In the genomic region with DNA sequence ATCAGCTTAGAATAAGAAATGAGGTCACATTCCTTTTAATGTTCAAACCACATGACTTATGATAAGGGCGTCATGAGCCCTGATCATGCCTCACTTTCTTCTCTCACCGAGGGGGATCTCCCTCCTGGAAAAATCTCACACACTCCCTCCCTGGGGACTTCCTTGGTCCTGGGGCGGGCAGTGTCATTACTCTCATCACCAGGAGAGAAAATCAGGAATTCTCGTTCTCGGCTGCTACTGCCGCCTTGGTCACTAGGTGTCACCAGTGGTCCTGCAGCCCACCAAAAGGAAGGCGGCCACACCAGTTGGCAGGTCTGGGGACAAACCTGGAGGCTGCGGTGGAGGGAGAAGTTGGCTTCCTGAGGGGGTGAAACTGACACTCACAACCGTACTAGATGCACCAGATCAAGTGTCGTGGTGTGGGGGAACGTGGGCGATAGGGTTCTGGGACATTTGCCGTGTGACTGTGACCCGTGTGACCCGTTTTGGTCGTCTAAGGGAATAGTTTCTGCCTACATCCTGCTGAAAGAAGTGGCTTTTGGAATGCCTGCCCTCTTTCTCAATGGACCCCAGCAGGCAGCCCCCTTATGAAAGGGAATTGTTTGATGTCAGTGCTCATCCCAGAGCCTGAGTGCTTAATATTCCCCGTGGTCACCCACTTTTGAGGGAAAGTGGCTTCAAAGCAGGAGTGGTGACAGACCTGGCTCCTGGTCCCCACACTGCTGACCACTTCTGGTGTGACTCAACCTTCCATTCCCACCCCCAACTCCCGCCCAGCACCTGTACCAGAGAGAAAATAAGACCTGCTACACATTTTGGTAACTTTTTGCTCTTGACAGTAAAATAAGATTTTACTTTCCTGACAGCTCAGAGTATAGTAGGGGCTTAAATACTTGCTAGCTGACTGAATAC, we compare ENCODE assay signal across 8 cellular contexts.
A peak's percentile ranks its signal among the peaks of the same experiment; 100 is the strongest.
DNase-seq lines count a peak whose midpoint lies in the region; ATAC-seq, FAIRE-seq and TF ChIP-seq lines count a peak whose summit lies in the region.

No MANE protein-coding gene starts in this region.

- no peak overlapping the region for H3K27ac ChIP-seq in PC-9

- H3K27me3 ChIP-seq in PC-9 (ENCODE audit: insufficient read depth, low read depth), result peaks cover 29% of the 10 kb centered on the region

- no peaks in the 10 kb centered on the region for H3K9me3 ChIP-seq in PC-9 (ENCODE audit: insufficient read depth, low read depth)

- H3K9me3 Mint-ChIP-seq in activated naive CD4-positive, alpha-beta T cell treated with anti-CD3 and anti-CD28 coated beads, Interleukin-2, amount 10 ng/mL, durations not matched to agents 7 days and 5 days, result no peaks in the 10 kb centered on the region
- H3K9me3 Mint-ChIP-seq in osteocyte (ENCODE audit: unreplicated experiment), result no peaks in the 10 kb centered on the region

- no peak overlapping the region for H3K27ac Mint-ChIP-seq in activated naive CD4-positive, alpha-beta T cell treated with anti-CD3 and anti-CD28 coated beads, Interleukin-2, amount 10 ng/mL, durations not matched to agents 7 days and 5 days
- H3K27ac Mint-ChIP-seq in osteocyte (ENCODE audit: unreplicated experiment), result no peak overlapping the region

- H2AFZ ChIP-seq in PC-9, result no peak overlapping the region

- H3K4me2 ChIP-seq in PC-9, result peak overlapping the region; percentile 46; the same call in 1 of the 2 replicates

- no peaks in the 10 kb centered on the region for H3K36me3 Mint-ChIP-seq in activated naive CD4-positive, alpha-beta T cell treated with anti-CD3 and anti-CD28 coated beads, Interleukin-2, amount 10 ng/mL, durations not matched to agents 7 days and 5 days
- H3K36me3 Mint-ChIP-seq in osteocyte (ENCODE audit: unreplicated experiment), result no peaks in the 10 kb centered on the region

- H3K4me1 ChIP-seq in PC-9 (replicated peaks; ENCODE audit: insufficient read depth), result no peaks in the 10 kb centered on the region

- H4K20me1 ChIP-seq in PC-9 (ENCODE audit: insufficient read depth), result no peaks in the 10 kb centered on the region

- BruUV-seq in PC-9 (replicated peaks; lab: Mats Ljungman, UMichigan), result no TSS peak

- peak; percentile 88 for TF ChIP-seq CTCF in D721Med (IDR thresholded peaks at IDR 0.05; ENCODE audit: insufficient read depth, missing control alignments)
- TF ChIP-seq CTCF in PC-9 (conservative IDR thresholded peaks at IDR 0.05), result peak; percentile 69
- TF ChIP-seq CTCF in osteocyte (IDR thresholded peaks at IDR 0.05), result peak; percentile 73

- CTCF ChIA-PET in PC-9 (lab: Charles Lee), result no interaction called here
- CTCF ChIA-PET in activated naive CD4-positive, alpha-beta T cell treated with anti-CD3 and anti-CD28 coated beads, Interleukin-2, amount 10 ng/mL, durations not matched to agents 7 days and 5 days (lab: Charles Lee), result interaction anchor here (0.6 to 1.5 kb wide), 4 partner anchors 15 to 450 kb away, joined by 3 to 6 read pairs (median 4); no protein-coding TSS in a partner anchor

- no peaks in the 10 kb centered on the region for H3F3A ChIP-seq in PC-9 (ENCODE audit: insufficient read depth, low read depth)

- H3K4me3 ChIP-seq in PC-9, result no peak overlapping the region

- no peaks in the 10 kb centered on the region for H3K79me2 ChIP-seq in PC-9 (ENCODE audit: low read depth)

- H3K36me3 ChIP-seq in PC-9 (ENCODE audit: low read depth), result no peaks in the 10 kb centered on the region

- H3K4me1 Mint-ChIP-seq in activated naive CD4-positive, alpha-beta T cell treated with anti-CD3 and anti-CD28 coated beads, Interleukin-2, amount 10 ng/mL, durations not matched to agents 7 days and 5 days, result peaks cover 10% of the 10 kb centered on the region
- peaks cover 4% of the 10 kb centered on the region for H3K4me1 Mint-ChIP-seq in osteocyte (ENCODE audit: unreplicated experiment)

- peak; percentile 57 for DNase-seq in D721Med (ENCODE audit: insufficient read length, low spot score)
- peak; percentile 41 for DNase-seq in HS-5 (ENCODE audit: low read depth)
- DNase-seq in PC-9, result peak in 1 of 2 experiments; percentile 33
- peak; percentile 58 for DNase-seq in activated naive CD4-positive, alpha-beta T cell treated with anti-CD3 and anti-CD28 coated beads, Interleukin-2, amount 10 ng/mL, durations not matched to agents 7 days and 5 days
- peak; percentile 88 for DNase-seq in globus pallidus (ENCODE audit: low spot score)
- no peak for DNase-seq in osteocyte (ENCODE audit: extremely low spot score, unreplicated experiment)
- no peak for DNase-seq in MV-4-11 (lab: John Stamatoyannopoulos, UW)

- no peak for FAIRE-seq in D721Med (lab: Jason Lieb, UNC)

- peak overlapping the region; percentile 55 for H3K4me3 Mint-ChIP-seq in activated naive CD4-positive, alpha-beta T cell treated with anti-CD3 and anti-CD28 coated beads, Interleukin-2, amount 10 ng/mL, durations not matched to agents 7 days and 5 days
- H3K4me3 Mint-ChIP-seq in osteocyte (ENCODE audit: unreplicated experiment), result peak overlapping the region; percentile 14

- intact Hi-C loops in PC-9 (cut with micrococcal nuclease; ENCODE audit: unreplicated experiment), result no loop called here

- no peaks in the 10 kb centered on the region for H3K9me2 ChIP-seq in PC-9 (ENCODE audit: insufficient read depth)

- ATAC-seq in GM21360 (IDR thresholded peaks at IDR 0.05; ENCODE audit: unreplicated experiment), result peak; percentile 85

- POLR2A ChIA-PET in PC-9 (lab: Charles Lee; ENCODE audit: unreplicated experiment), result no interaction called here

- peaks cover 27% of the 10 kb centered on the region for H3K27me3 Mint-ChIP-seq in activated naive CD4-positive, alpha-beta T cell treated with anti-CD3 and anti-CD28 coated beads, Interleukin-2, amount 10 ng/mL, durations not matched to agents 7 days and 5 days
- peaks cover 44% of the 10 kb centered on the region for H3K27me3 Mint-ChIP-seq in osteocyte (ENCODE audit: unreplicated experiment)

Comparison
In these comparisons a context has a peak if more than half of its experiments do, and no peak if none do; other contexts are left out.
1. DNase-seq: peak in D721Med (single experiment), HS-5 (single experiment), activated naive CD4-positive, alpha-beta T cell treated with anti-CD3 and anti-CD28 coated beads, Interleukin-2, amount 10 ng/mL, durations not matched to agents 7 days and 5 days (single experiment) and globus pallidus (single experiment); none in osteocyte (single experiment) and MV-4-11 (single experiment).
2. Peak in every context shown above with its lines, with median percentiles within 50 percentile points of each other: CTCF ChIP-seq.